8 cellular contexts compared by ENCODE assay signal in genomic region chr7:98240961-98241673, GRCh38. TPM values are rescaled to one million over a fixed set of nuclear protein-coding genes. Genes with fewer than 3 reads are reported as not detected.
A peak's percentile ranks its signal among the peaks of the same experiment; 100 is the strongest.
DNase-seq lines count a peak whose midpoint lies in the region; ATAC-seq and TF ChIP-seq lines count a peak whose summit lies in the region.

No MANE protein-coding gene starts in this region.

- H3K27me3 ChIP-seq in Karpas-422 (ENCODE audit: low read length) (no peaks in the 10 kb centered on the region), right atrium auricular region (no peaks in the 10 kb centered on the region)

- no peaks in the 10 kb centered on the region for H3K4me1 Mint-ChIP-seq in activated T-helper 17 cell treated with anti-CD3 and anti-CD28 coated beads, Interleukin-2, amount 50 U/mL, for 72 hours

- H3K9me3 Mint-ChIP-seq in activated T-helper 17 cell treated with anti-CD3 and anti-CD28 coated beads, Interleukin-2, amount 50 U/mL, for 72 hours = no peaks in the 10 kb centered on the region

- H3K9me3 ChIP-seq in Karpas-422 (ENCODE audit: low read length) (no peaks in the 10 kb centered on the region), right atrium auricular region (no peaks in the 10 kb centered on the region)

- H3K36me3 ChIP-seq in Karpas-422 (ENCODE audit: insufficient read depth, low read length) (no peaks in the 10 kb centered on the region), right atrium auricular region (peaks cover 41% of the 10 kb centered on the region)

- H3K27ac ChIP-seq in Karpas-422 (ENCODE audit: low read length) = no peak overlapping the region
- H3K27ac ChIP-seq in right atrium auricular region = no peak overlapping the region

- H3K4me3 ChIP-seq in AG09309 (ENCODE audit: control insufficient read depth, low read depth, low read length) (no peak overlapping the region), Karpas-422 (ENCODE audit: low read length) (no peak overlapping the region), right atrium auricular region (no peak overlapping the region)

- no peak overlapping the region for H3K4me2 ChIP-seq in Karpas-422 (ENCODE audit: low read depth, low read length, poor library complexity, severe bottlenecking)

- no peaks in the 10 kb centered on the region for H3K4me1 ChIP-seq in Karpas-422 (ENCODE audit: low read length)
- no peaks in the 10 kb centered on the region for H3K4me1 ChIP-seq in right atrium auricular region

- no peaks in the 10 kb centered on the region for H3K27me3 Mint-ChIP-seq in activated T-helper 17 cell treated with anti-CD3 and anti-CD28 coated beads, Interleukin-2, amount 50 U/mL, for 72 hours

- H3K79me2 ChIP-seq in Karpas-422 (ENCODE audit: low read length) = no peaks in the 10 kb centered on the region

- H2AFZ ChIP-seq in Karpas-422 (ENCODE audit: low read length) = no peak overlapping the region

- H3K9ac ChIP-seq in Karpas-422 (ENCODE audit: low read length) = no peak overlapping the region

- H4K20me1 ChIP-seq in Karpas-422 (ENCODE audit: insufficient read depth, low read depth, low read length) = no peaks in the 10 kb centered on the region

- TF ChIP-seq CTCF in AG09309 (IDR thresholded peaks at IDR 0.05; ENCODE audit: control insufficient read depth, insufficient read depth, low read depth, low read length, missing control alignments) = peak; percentile 78
- peak; percentile 83 for TF ChIP-seq CTCF in GM12873 (IDR thresholded peaks at IDR 0.05; ENCODE audit: insufficient read depth, low read depth, low read length, missing control alignments)
- peak; percentile 41 to 75 for TF ChIP-seq CTCF in right atrium auricular region (IDR thresholded peaks at IDR 0.05)

- DNase-seq in AG09309 (ENCODE audit: low read depth) (no peak), Karpas-422 (peak; percentile 83), right atrium auricular region (ENCODE audit: low spot score) (no peak)
- DNase-seq in activated CD8-positive, alpha-beta memory T cell treated with anti-CD3 and anti-CD28 coated beads, Interleukin-2, amount 50 U/mL, for 48 hours = peak; percentile 60
- DNase-seq in stimulated activated CD4-positive, alpha-beta T cell treated with anti-CD3 and anti-CD28 coated beads, Interleukin-1b, Interleukin-23, amount 100 ng/mL, for 48 hours = peak; percentile 19

- no peak for ATAC-seq in HG03521 (IDR thresholded peaks at IDR 0.05; ENCODE audit: unreplicated experiment)
- ATAC-seq in activated T-helper 17 cell treated with anti-CD3 and anti-CD28 coated beads, Interleukin-2, amount 50 U/mL, for 72 hours (replicated peaks) = no peak

- H3K36me3 Mint-ChIP-seq in activated T-helper 17 cell treated with anti-CD3 and anti-CD28 coated beads, Interleukin-2, amount 50 U/mL, for 72 hours (ENCODE audit: low read depth) = peaks cover 56% of the 10 kb centered on the region

- H3K9me2 ChIP-seq in Karpas-422 (replicated peaks; ENCODE audit: insufficient read depth, low read length) = no peaks in the 10 kb centered on the region

- H3K27ac Mint-ChIP-seq in activated T-helper 17 cell treated with anti-CD3 and anti-CD28 coated beads, Interleukin-2, amount 50 U/mL, for 72 hours = no peak overlapping the region

- no peak overlapping the region for H3K4me3 Mint-ChIP-seq in activated T-helper 17 cell treated with anti-CD3 and anti-CD28 coated beads, Interleukin-2, amount 50 U/mL, for 72 hours

RNA-seq across cellular contexts. Expression of gene TECPR1, which starts 10.9 kb away (rescaled TPM):
- 28.4 and 30.7 TPM in 2 replicates for total RNA-seq in Karpas-422 (2014; rRNA removed; shearing (Covaris generic); ENCODE audit: low replicate concordance)
- total RNA-seq in right atrium auricular region = 10 to 100 TPM; 11.5 to 13.9 TPM
- total RNA-seq in activated T-helper 17 cell treated with anti-CD3 and anti-CD28 coated beads, Interleukin-2, amount 50 U/mL, for 72 hours = 10 to 100 TPM; 29.0 to 37.1 TPM

RNA-seq across cellular contexts. Expression of gene BHLHA15, which starts 29.9 kb away (rescaled TPM):
- total RNA-seq in Karpas-422 (2014; rRNA removed; shearing (Covaris generic); ENCODE audit: low replicate concordance) = not detected in 2 replicates
- total RNA-seq in right atrium auricular region = under 1 TPM in 1 of 2 donors, not detected in 1; 0.83 TPM
- total RNA-seq in activated T-helper 17 cell treated with anti-CD3 and anti-CD28 coated beads, Interleukin-2, amount 50 U/mL, for 72 hours = not detected

RNA-seq across cellular contexts. Expression of gene BRI3, which starts 40.4 kb away (rescaled TPM):
- total RNA-seq in Karpas-422 (2014; rRNA removed; shearing (Covaris generic); ENCODE audit: low replicate concordance) = 26.6 and 34.7 TPM in 2 replicates
- total RNA-seq in right atrium auricular region = 10 to 100 TPM; 55.6 to 61.1 TPM
- 10 to 100 TPM; 48.2 to 52.6 TPM for total RNA-seq in activated T-helper 17 cell treated with anti-CD3 and anti-CD28 coated beads, Interleukin-2, amount 50 U/mL, for 72 hours

Comparison
In these comparisons a context has a peak if more than half of its experiments do, and no peak if none do; other contexts are left out.
1. DNase-seq: peak in Karpas-422 (single experiment), activated CD8-positive, alpha-beta memory T cell treated with anti-CD3 and anti-CD28 coated beads, Interleukin-2, amount 50 U/mL, for 48 hours (single experiment) and stimulated activated CD4-positive, alpha-beta T cell treated with anti-CD3 and anti-CD28 coated beads, Interleukin-1b, Interleukin-23, amount 100 ng/mL, for 48 hours (single experiment); none in AG09309 (single experiment) and right atrium auricular region (single experiment).
2. Peak in every context shown above with its lines, with median percentiles within 50 percentile points of each other: CTCF ChIP-seq.